ENCODE assay signal across 15 cellular contexts in the genomic region with DNA sequence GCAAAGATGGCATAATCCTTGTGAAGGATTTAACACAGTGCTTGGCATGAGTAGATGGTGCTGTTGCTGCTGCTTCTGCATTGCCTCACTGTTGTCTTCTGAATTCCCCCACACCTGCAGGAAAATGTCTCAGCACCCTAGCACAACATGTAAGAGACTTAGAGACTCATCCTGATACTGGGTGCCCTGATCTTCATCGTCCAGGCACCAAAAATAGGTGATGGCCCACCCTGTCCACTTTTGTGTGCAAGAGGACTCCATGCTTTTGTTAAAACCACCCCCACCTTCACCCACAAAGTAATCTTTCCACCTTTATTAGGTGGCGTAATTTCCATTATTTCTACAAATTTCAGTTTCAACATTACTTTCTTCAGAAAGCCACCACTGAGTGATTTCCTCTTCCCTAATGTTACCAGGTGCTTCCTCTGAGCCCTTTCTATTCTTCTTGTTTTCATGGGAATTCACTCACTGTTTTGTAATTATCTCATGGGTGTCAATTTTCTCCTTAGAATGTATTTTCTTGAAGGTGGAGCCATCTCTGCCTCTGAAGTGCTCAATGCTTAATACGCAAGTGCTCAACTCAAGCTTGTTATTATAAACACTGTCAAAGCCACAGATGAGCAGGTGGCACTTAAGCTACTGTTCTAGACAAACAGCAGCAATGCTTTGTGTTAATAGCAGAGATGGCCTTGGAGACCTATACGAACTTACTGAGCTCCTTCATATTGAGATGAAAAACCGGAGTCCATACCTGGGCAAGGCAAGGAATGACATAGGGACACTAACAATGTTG.
A peak's percentile ranks its signal among the peaks of the same experiment; 100 is the strongest.
DNase-seq lines count a peak whose midpoint lies in the region; ATAC-seq and TF ChIP-seq lines count a peak whose summit lies in the region.
"Had no signal": no experiment of that assay in that cellular context is flagged by ENCODE, and none has a peak within 500 bp of the region (broad histone marks: within the 10 kb centered on the region; RNA-seq: fewer than 3 reads in every experiment).

No MANE protein-coding gene starts in this region.

- H3K9me3 ChIP-seq in right atrium auricular region, result no peaks in the 10 kb centered on the region
- H3K9me3 ChIP-seq: breast epithelium had no signal

- H3K4me1 Mint-ChIP-seq in activated T-helper 17 cell treated with anti-CD3 and anti-CD28 coated beads, Interleukin-2, amount 50 U/mL, for 72 hours, result no peaks in the 10 kb centered on the region
- H3K4me1 Mint-ChIP-seq: activated naive CD4-positive, alpha-beta T cell treated with anti-CD3 and anti-CD28 coated beads, Interleukin-2, amount 50 U/mL, for 24 hours had no signal

- no peaks in the 10 kb centered on the region for H3K9me3 Mint-ChIP-seq in activated T-helper 17 cell treated with anti-CD3 and anti-CD28 coated beads, Interleukin-2, amount 50 U/mL, for 72 hours
- H3K9me3 Mint-ChIP-seq: activated naive CD4-positive, alpha-beta T cell treated with anti-CD3 and anti-CD28 coated beads, Interleukin-2, amount 50 U/mL, for 24 hours had no signal

- peaks cover 10% of the 10 kb centered on the region for H3K27me3 Mint-ChIP-seq in activated T-helper 17 cell treated with anti-CD3 and anti-CD28 coated beads, Interleukin-2, amount 50 U/mL, for 72 hours
- H3K27me3 Mint-ChIP-seq: progenitor cell of endocrine pancreas had no signal

- no peak overlapping the region for H3K27ac Mint-ChIP-seq in activated T-helper 17 cell treated with anti-CD3 and anti-CD28 coated beads, Interleukin-2, amount 50 U/mL, for 72 hours
- H3K27ac Mint-ChIP-seq: activated naive CD4-positive, alpha-beta T cell treated with anti-CD3 and anti-CD28 coated beads, Interleukin-2, amount 50 U/mL, for 24 hours; progenitor cell of endocrine pancreas had no signal

- no peaks in the 10 kb centered on the region for H3K4me1 ChIP-seq in right atrium auricular region
- H3K4me1 ChIP-seq: breast epithelium had no signal

- no peak overlapping the region for H3K4me3 ChIP-seq in right atrium auricular region
- H3K4me3 ChIP-seq: breast epithelium had no signal

- ATAC-seq in GM19351 (IDR thresholded peaks at IDR 0.05; ENCODE audit: unreplicated experiment) (peak; percentile 52), HG03175 (IDR thresholded peaks at IDR 0.05; ENCODE audit: unreplicated experiment) (peak; percentile 40), GM21367 (IDR thresholded peaks at IDR 0.05; ENCODE audit: unreplicated experiment) (no peak)
- no peak for ATAC-seq in activated T-helper 17 cell treated with anti-CD3 and anti-CD28 coated beads, Interleukin-2, amount 50 U/mL, for 72 hours (replicated peaks)
- ATAC-seq: left colon had no signal

- no peak overlapping the region for H3K27ac ChIP-seq in right atrium auricular region
- H3K27ac ChIP-seq: breast epithelium had no signal

- H3K4me3 Mint-ChIP-seq in activated T-helper 17 cell treated with anti-CD3 and anti-CD28 coated beads, Interleukin-2, amount 50 U/mL, for 72 hours, result no peak overlapping the region
- H3K4me3 Mint-ChIP-seq: activated naive CD4-positive, alpha-beta T cell treated with anti-CD3 and anti-CD28 coated beads, Interleukin-2, amount 50 U/mL, for 24 hours had no signal

- H3K36me3 Mint-ChIP-seq in activated T-helper 17 cell treated with anti-CD3 and anti-CD28 coated beads, Interleukin-2, amount 50 U/mL, for 72 hours (ENCODE audit: low read depth), result no peaks in the 10 kb centered on the region
- H3K36me3 Mint-ChIP-seq: activated naive CD4-positive, alpha-beta T cell treated with anti-CD3 and anti-CD28 coated beads, Interleukin-2, amount 50 U/mL, for 24 hours had no signal

- no peaks in the 10 kb centered on the region for H3K36me3 ChIP-seq in right atrium auricular region
- H3K36me3 ChIP-seq: breast epithelium had no signal

- no peak for TF ChIP-seq CTCF in right atrium auricular region (IDR thresholded peaks at IDR 0.05)

- DNase-seq in DMS53 (lab: John Stamatoyannopoulos, UW), result peak; percentile 90
- peak; percentile 27 for DNase-seq in NCI-H510A (lab: John Stamatoyannopoulos, UW)
- DNase-seq in putamen (ENCODE audit: low spot score), result no peak
- DNase-seq in right atrium auricular region (ENCODE audit: low spot score), result no peak
- DNase-seq: activated CD8-positive, alpha-beta memory T cell treated with anti-CD3 and anti-CD28 coated beads, Interleukin-2, amount 50 U/mL, for 48 hours; effector CD8-positive, alpha-beta T cell; left colon; NCI-H526 had no signal

- H3K27me3 ChIP-seq in right atrium auricular region, result no peaks in the 10 kb centered on the region
- H3K27me3 ChIP-seq: breast epithelium had no signal

Comparison
In these comparisons a context has a peak if more than half of its experiments do, and no peak if none do; other contexts are left out.
1. DNase-seq: peak in DMS53 (single experiment) and NCI-H510A (single experiment); none in putamen (single experiment) and right atrium auricular region (single experiment).
2. ATAC-seq: peak in GM19351 (single experiment) and HG03175 (single experiment); none in activated T-helper 17 cell treated with anti-CD3 and anti-CD28 coated beads, Interleukin-2, amount 50 U/mL, for 72 hours (single experiment) and GM21367 (single experiment).